ENCODE assay signal across 9 cellular contexts in genomic region chr6:21808045-21808470, GRCh38.
DNase-seq lines count a peak whose midpoint lies in the region; ATAC-seq and TF ChIP-seq lines count a peak whose summit lies in the region.
"Had no signal": no experiment of that assay in that cellular context is flagged by ENCODE, and none has a peak within 500 bp of the region (broad histone marks: within the 10 kb centered on the region; RNA-seq: fewer than 3 reads in every experiment).

No MANE protein-coding gene starts in this region.

- H3K36me3 ChIP-seq in MG63 (no peaks in the 10 kb centered on the region), muscle layer of colon (ENCODE audit: insufficient read depth, low read length) (no peaks in the 10 kb centered on the region)

- DNase-seq in AG08395 (ENCODE audit: low spot score) = peak; percentile 67
- peak; percentile 82 for DNase-seq in MG63
- peak; percentile 30 for DNase-seq in epithelial cell of proximal tubule (ENCODE audit: low read depth)
- no peak for DNase-seq in RPMI8226
- DNase-seq in T-helper 17 cell = no peak
- no peak for DNase-seq in NCI-H2107 (lab: John Stamatoyannopoulos, UW)
- DNase-seq: activated B cell treated with CpG ODN at 0.5 μM for 24 hours had no signal

- no peaks in the 10 kb centered on the region for H3K9me3 ChIP-seq in MG63
- H3K9me3 ChIP-seq in muscle layer of colon (ENCODE audit: low read length) = no peaks in the 10 kb centered on the region
- no peaks in the 10 kb centered on the region for H3K9me3 ChIP-seq in T-helper 17 cell (ENCODE audit: control insufficient read depth, low read length, poor library complexity, severe bottlenecking)

- H3K4me3 ChIP-seq in MG63 (no peak overlapping the region), epithelial cell of proximal tubule (ENCODE audit: low read depth, low read length) (no peak overlapping the region), muscle layer of colon (ENCODE audit: low read depth in 1 of 2, low read length in 2 of 2) (peak overlapping the region in 1 of 2 donors; percentile 47)

- ATAC-seq in T-helper 17 cell = no peak
- no peak for ATAC-seq in HG03097 (IDR thresholded peaks at IDR 0.05; ENCODE audit: low FRiP score, unreplicated experiment)

- H3K4me3 Mint-ChIP-seq in T-helper 17 cell = no peak overlapping the region
- H3K4me3 Mint-ChIP-seq: activated B cell treated with CpG ODN at 0.5 μM for 24 hours had no signal

- H3K4me1 Mint-ChIP-seq in T-helper 17 cell = no peaks in the 10 kb centered on the region
- H3K4me1 Mint-ChIP-seq: activated B cell treated with CpG ODN at 0.5 μM for 24 hours had no signal

- peak; percentile 2 for TF ChIP-seq CTCF in epithelial cell of proximal tubule (conservative IDR thresholded peaks at IDR 0.05; ENCODE audit: low read depth, low read length)

- no peak overlapping the region for H3K27ac Mint-ChIP-seq in T-helper 17 cell
- H3K27ac Mint-ChIP-seq: activated B cell treated with CpG ODN at 0.5 μM for 24 hours had no signal

- H3K36me3 Mint-ChIP-seq in T-helper 17 cell (ENCODE audit: low read depth) = no peaks in the 10 kb centered on the region

- peak overlapping the region; percentile 53 for H3K27ac ChIP-seq in muscle layer of colon (ENCODE audit: low read depth, low read length)

- no peaks in the 10 kb centered on the region for H3K27me3 Mint-ChIP-seq in T-helper 17 cell
- H3K27me3 Mint-ChIP-seq: activated B cell treated with CpG ODN at 0.5 μM for 24 hours had no signal

- H3K27me3 ChIP-seq in MG63 (no peaks in the 10 kb centered on the region), muscle layer of colon (ENCODE audit: control insufficient read depth in 1 of 2, insufficient read depth in 2 of 2, low read length in 2 of 2) (no peaks in the 10 kb centered on the region)

- H3K9ac ChIP-seq in muscle layer of colon (ENCODE audit: low read length) = no peak overlapping the region

- H3K4me1 ChIP-seq in muscle layer of colon (ENCODE audit: insufficient read depth, low read length) = peaks cover 22% of the 10 kb centered on the region

Comparison
In these comparisons a context has a peak if more than half of its experiments do, and no peak if none do; other contexts are left out.
1. DNase-seq: peak in AG08395 (single experiment), MG63 (single experiment) and epithelial cell of proximal tubule (single experiment); none in RPMI8226 (single experiment), T-helper 17 cell (0 of 3) and NCI-H2107 (single experiment).